14 cellular contexts compared by ENCODE assay signal in genomic region chr11:31655483-31655882, GRCh38.
A peak's percentile ranks its signal among the peaks of the same experiment; 100 is the strongest.
DNase-seq lines count a peak whose midpoint lies in the region; ATAC-seq and TF ChIP-seq lines count a peak whose summit lies in the region.
"Had no signal": no experiment of that assay in that cellular context is flagged by ENCODE, and none has a peak within 500 bp of the region (broad histone marks: within the 10 kb centered on the region; RNA-seq: fewer than 3 reads in every experiment).

No MANE protein-coding gene starts in this region.

- H3K27ac Mint-ChIP-seq in MCF 10A (ENCODE audit: low read depth, unreplicated experiment) (peak overlapping the region; percentile 29), T-cell (no peak overlapping the region)
- H3K27ac Mint-ChIP-seq: activated T-helper 2 cell treated with anti-CD3 and anti-CD28 coated beads, Interferon-gamma antibody, Interleukin-2, Interleukin-4, amounts not matched to agents 10 μg/mL and 5 μg/mL and 100 μg/mL, durations not matched to agents 14 hours and 24 hours and 36 hours had no signal

- H3K4me1 ChIP-seq in breast epithelium (no peaks in the 10 kb centered on the region), transverse colon (no peaks in the 10 kb centered on the region)
- H3K4me1 ChIP-seq: colonic mucosa, heart left ventricle had no signal

- H3K27ac ChIP-seq in breast epithelium = no peak overlapping the region
- no peak overlapping the region for H3K27ac ChIP-seq in transverse colon
- H3K27ac ChIP-seq: colonic mucosa, heart left ventricle had no signal

- no peak overlapping the region for H3K4me3 ChIP-seq in breast epithelium
- no peak overlapping the region for H3K4me3 ChIP-seq in fibroblast of pulmonary artery (replicated peaks; ENCODE audit: low read depth, low read length)
- H3K4me3 ChIP-seq in transverse colon = no peak overlapping the region
- H3K4me3 ChIP-seq: colonic mucosa, heart left ventricle had no signal

- H3K9me3 ChIP-seq in breast epithelium = no peaks in the 10 kb centered on the region
- no peaks in the 10 kb centered on the region for H3K9me3 ChIP-seq in transverse colon
- H3K9me3 ChIP-seq: colonic mucosa, heart left ventricle had no signal

- 88 to 100% methylated on average over 3 of the region's 3 CpGs for WGBS in transverse colon (ENCODE audit: low coverage in 1 of 2), 2 donors

- H3K36me3 ChIP-seq in breast epithelium (no peaks in the 10 kb centered on the region), transverse colon (no peaks in the 10 kb centered on the region)
- H3K36me3 ChIP-seq: colonic mucosa had no signal

- no peak for TF ChIP-seq POLR2A in breast epithelium (IDR thresholded peaks at IDR 0.05)
- no peak for TF ChIP-seq POLR2A in transverse colon (IDR thresholded peaks at IDR 0.05)

- H3K27me3 Mint-ChIP-seq in MCF 10A (ENCODE audit: insufficient read depth, unreplicated experiment) (no peaks in the 10 kb centered on the region), T-cell (no peaks in the 10 kb centered on the region)

- intact Hi-C loops in MCF 10A (cut with micrococcal nuclease) = no loop called here
- intact Hi-C loops in breast epithelium (cut with DNase I; ENCODE audit: low total_unique reads) = no loop called here
- intact Hi-C loops in transverse colon (cut with DNase I; ENCODE audit: low total_unique reads) = no loop called here

- BruUV-seq in MCF 10A (replicated peaks; lab: Mats Ljungman, UMichigan) = no TSS peak

- H3K36me3 Mint-ChIP-seq in MCF 10A (ENCODE audit: insufficient read depth, unreplicated experiment) (no peaks in the 10 kb centered on the region), T-cell (peaks cover 25% of the 10 kb centered on the region)

- DNase-seq in MCF 10A (ENCODE audit: unreplicated experiment) (peak; percentile 79), breast epithelium (ENCODE audit: low spot score in 2 of 2) (no peak), fibroblast of pulmonary artery (ENCODE audit: low read depth) (peak; percentile 70), T-cell (no peak), NCI-H748 treated with DMSO at 0.1 percent for 48 hours (lab: John Stamatoyannopoulos, UW) (no peak), transverse colon (no peak)
- DNase-seq in activated T-cell treated with anti-CD3 and anti-CD28 coated beads, Interleukin-2, amount 50 U/mL, for 48 hours = no peak
- DNase-seq: activated CD4-positive, CD25-positive, alpha-beta regulatory T cell treated with anti-CD3 and anti-CD28 coated beads, Interleukin-2, amount 50 U/mL, for 72 hours; colonic mucosa; heart left ventricle; right cardiac atrium; SIG-M5 had no signal

- POLR2A ChIA-PET in MCF 10A (lab: Yijun Ruan, JAX) = interaction anchor here (0.8 to 2.4 kb wide), 7 partner anchors 9 to 286 kb away, joined by 4 to 17 read pairs (median 6); partner anchors contain the start of genes DCDC1 and DNAJC24
- POLR2A ChIA-PET in T-cell (lab: Charles Lee) = interaction anchor here in 1 of 2 donors (0.9 kb wide), 1 partner anchor 21 kb away, joined by 3 read pairs; no protein-coding TSS in a partner anchor

- no peak for TF ChIP-seq CTCF in MCF 10A (IDR thresholded peaks at IDR 0.05; ENCODE audit: unreplicated experiment)
- TF ChIP-seq CTCF in breast epithelium (IDR thresholded peaks at IDR 0.05) = no peak
- TF ChIP-seq CTCF in fibroblast of pulmonary artery (IDR thresholded peaks at IDR 0.05; ENCODE audit: low read length, missing control alignments) = no peak
- TF ChIP-seq CTCF in transverse colon (IDR thresholded peaks at IDR 0.05) = no peak

- H3K4me3 Mint-ChIP-seq in MCF 10A (ENCODE audit: unreplicated experiment) (no peak overlapping the region), T-cell (no peak overlapping the region)

- H3K9me3 Mint-ChIP-seq in MCF 10A (ENCODE audit: unreplicated experiment) = no peaks in the 10 kb centered on the region
- no peaks in the 10 kb centered on the region for H3K9me3 Mint-ChIP-seq in T-cell
- H3K9me3 Mint-ChIP-seq: activated T-helper 2 cell treated with anti-CD3 and anti-CD28 coated beads, Interferon-gamma antibody, Interleukin-2, Interleukin-4, amounts not matched to agents 10 μg/mL and 5 μg/mL and 100 μg/mL, durations not matched to agents 14 hours and 24 hours and 36 hours had no signal

- TF ChIP-seq EP300 in transverse colon (IDR thresholded peaks at IDR 0.05; ENCODE audit: low read depth) = no peak

- ATAC-seq in SK-N-SH treated with all-trans-retinoic acid at 6 μM for 48 hours (peak; percentile 47), T-cell (replicated peaks in 1 of 4) (no peak)
- ATAC-seq: heart left ventricle, right cardiac atrium had no signal

- CTCF ChIA-PET in MCF 10A (lab: Yijun Ruan, JAX) (interaction anchor here (0.5 to 1.5 kb wide), 7 partner anchors 10 to 351 kb away, joined by 3 to 8 read pairs (median 3); no protein-coding TSS in a partner anchor), T-cell (lab: Charles Lee) (no interaction called here)

- in situ Hi-C loops in transverse colon (cut with MboI; ENCODE audit: low pct_ligation_motif_present in 1 of 4, low pct_unique_long_range_greater_than_20kb in 1 of 4, low sequenced_read_pairs in 3 of 4) = no loop called here

- H3K27me3 ChIP-seq in breast epithelium (no peaks in the 10 kb centered on the region), transverse colon (no peaks in the 10 kb centered on the region)
- H3K27me3 ChIP-seq: colonic mucosa, heart left ventricle had no signal

- peaks cover 15% of the 10 kb centered on the region for H3K4me1 Mint-ChIP-seq in MCF 10A (ENCODE audit: insufficient read depth, unreplicated experiment)
- H3K4me1 Mint-ChIP-seq in T-cell = no peaks in the 10 kb centered on the region

TF ChIP-seq in SK-N-SH treated with all-trans-retinoic acid at 6 μM for 48 hours, 23 proteins besides CTCF, POLR2A, EP300 and RAD21:
- TF ChIP-seq GLIS3 (CRISPR knock-in tag; IDR thresholded peaks at IDR 0.05) (no peak), POU6F1 (CRISPR knock-in tag; IDR thresholded peaks at IDR 0.05; ENCODE audit: borderline replicate concordance, low read depth) (no peak), ARNTL (CRISPR knock-in tag; IDR thresholded peaks at IDR 0.05; ENCODE audit: borderline replicate concordance, low read depth) (no peak), ZNF70 (CRISPR knock-in tag; IDR thresholded peaks at IDR 0.05) (no peak), TSHZ2 (CRISPR knock-in tag; IDR thresholded peaks at IDR 0.05) (no peak), SNAI2 (CRISPR knock-in tag; IDR thresholded peaks at IDR 0.05) (no peak), TCF4 (CRISPR knock-in tag; IDR thresholded peaks at IDR 0.05; ENCODE audit: borderline replicate concordance) (no peak), PPARA (CRISPR knock-in tag; IDR thresholded peaks at IDR 0.05; ENCODE audit: borderline replicate concordance) (no peak), RARB (CRISPR knock-in tag; IDR thresholded peaks at IDR 0.05) (no peak), ZFP30 (CRISPR knock-in tag; IDR thresholded peaks at IDR 0.05) (no peak), ESRRG (CRISPR knock-in tag; IDR thresholded peaks at IDR 0.05) (no peak), ISL1 (CRISPR knock-in tag; IDR thresholded peaks at IDR 0.05) (no peak), BACH2 (CRISPR knock-in tag; IDR thresholded peaks at IDR 0.05; ENCODE audit: borderline replicate concordance) (no peak), ZNF565 (CRISPR knock-in tag; conservative IDR thresholded peaks at IDR 0.05; ENCODE audit: low read depth) (no peak)
TF ChIP-seq in SK-N-SH treated with all-trans-retinoic acid at 6 μM for 48 hours: peak in this region for 0.

Comparison
In these comparisons a context has a peak if more than half of its experiments do, and no peak if none do; other contexts are left out.
1. DNase-seq: peak in MCF 10A (single experiment) and fibroblast of pulmonary artery (single experiment); none in breast epithelium (0 of 2), T-cell (0 of 34), NCI-H748 treated with DMSO at 0.1 percent for 48 hours (single experiment), activated T-cell treated with anti-CD3 and anti-CD28 coated beads, Interleukin-2, amount 50 U/mL, for 48 hours (0 of 2) and transverse colon (single experiment).